In the genomic region with DNA sequence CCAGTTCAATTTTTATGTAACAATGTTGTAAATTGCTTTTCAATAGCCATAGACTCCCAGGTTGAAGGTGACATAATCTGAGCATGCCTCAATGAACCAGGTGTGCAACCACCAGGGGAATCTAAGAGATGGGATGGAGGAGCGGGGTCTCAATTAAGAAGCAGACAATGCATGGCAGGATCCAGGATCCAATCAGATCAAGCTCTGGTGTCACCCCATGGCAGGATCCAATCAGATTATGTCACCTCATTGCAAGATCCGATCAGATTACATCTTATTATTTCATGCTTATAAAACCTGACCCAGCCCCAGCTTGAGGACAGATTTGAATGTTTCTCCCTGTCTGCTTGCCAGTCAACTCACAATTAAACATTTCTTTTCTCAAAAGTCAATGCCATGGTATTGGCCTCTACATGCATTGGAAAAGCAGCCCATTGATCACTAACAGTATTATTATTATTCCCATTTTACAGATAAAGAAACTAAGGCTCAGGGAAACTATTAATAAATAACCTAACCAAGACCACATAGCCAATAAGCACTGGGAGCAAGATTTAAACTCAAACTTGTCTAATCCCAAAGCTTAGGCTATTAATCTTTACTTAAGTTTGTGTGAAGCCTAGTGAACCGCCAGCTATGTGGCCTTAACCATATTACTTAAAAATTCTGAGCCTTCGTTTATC, we compare ENCODE assay signal across 12 cellular contexts. TPM values are rescaled to one million over a fixed set of nuclear protein-coding genes. Genes with fewer than 3 reads are reported as not detected.
DNase-seq lines count a peak whose midpoint lies in the region; TF ChIP-seq lines count a peak whose summit lies in the region.
"Had no signal": no experiment of that assay in that cellular context is flagged by ENCODE, and none has a peak within 500 bp of the region (broad histone marks: within the 10 kb centered on the region; RNA-seq: fewer than 3 reads in every experiment).

No MANE protein-coding gene starts in this region.

- H3K36me3 Mint-ChIP-seq in Caco-2 (ENCODE audit: insufficient read depth, unreplicated experiment) (no peaks in the 10 kb centered on the region), H9 (ENCODE audit: insufficient read depth in 1 of 3, low read depth in 3 of 3) (no peaks in the 10 kb centered on the region; a peak in 1 of 7 replicates)
- H3K36me3 Mint-ChIP-seq: CD14-positive monocyte had no signal

- no peak overlapping the region for H3K4me2 ChIP-seq in Karpas-422 (ENCODE audit: low read depth, low read length, poor library complexity, severe bottlenecking)
- H3K4me2 ChIP-seq in H9 (ENCODE audit: insufficient read depth, insufficient read length, low read length), result no peak overlapping the region

- H3K9ac ChIP-seq in Karpas-422 (ENCODE audit: low read length) (no peak overlapping the region), liver (ENCODE audit: low read depth in 1 of 2, low read length in 2 of 2) (no peak overlapping the region), H9 (ENCODE audit: extremely low read depth, insufficient read length, low read length) (no peak overlapping the region)

- intact Hi-C loops in Caco-2 (cut with micrococcal nuclease; ENCODE audit: unreplicated experiment), result no loop called here
- intact Hi-C loops in adrenal gland (cut with DNase I), result no loop called here

- TF ChIP-seq POLR2A in adrenal gland (IDR thresholded peaks at IDR 0.05), result no peak

- H3K14ac ChIP-seq in H9 (ENCODE audit: insufficient read depth, low read length), result no peak overlapping the region

- H3K79me2 ChIP-seq in Karpas-422 (ENCODE audit: low read length) (no peaks in the 10 kb centered on the region), H9 (ENCODE audit: insufficient read depth, low read length) (no peaks in the 10 kb centered on the region)

- no peak overlapping the region for H2BK20ac ChIP-seq in H9 (ENCODE audit: low read depth, low read length, poor library complexity, severe bottlenecking)

- no peaks in the 10 kb centered on the region for H3K79me1 ChIP-seq in H9 (ENCODE audit: insufficient read depth, low read depth, low read length, poor library complexity, severe bottlenecking)

- POLR2A ChIA-PET in Caco-2 (lab: Charles Lee), result interaction anchor here (0.6 kb wide), 1 partner anchor 404 kb away, joined by 3 read pairs; no protein-coding TSS in a partner anchor

- H4K5ac ChIP-seq in H9 (ENCODE audit: insufficient read length, low read depth, low read length), result no peak overlapping the region

- no peak overlapping the region for H3K56ac ChIP-seq in H9 (ENCODE audit: insufficient read length, low read depth, low read length)

- H3K27ac ChIP-seq in Karpas-422 (ENCODE audit: low read length), result no peak overlapping the region
- peak overlapping the region; percentile 85 to 95 for H3K27ac ChIP-seq in liver (ENCODE audit: low read depth in 1 of 2, low read length in 2 of 2)
- H3K27ac ChIP-seq in adrenal gland, result no peak overlapping the region
- H3K27ac ChIP-seq in H9 (ENCODE audit: insufficient read length, low read depth, low read length), result no peak overlapping the region

- H3K4me1 ChIP-seq in Karpas-422 (ENCODE audit: low read length) (peaks cover 19% of the 10 kb centered on the region), liver (ENCODE audit: control insufficient read depth in 4 of 4, insufficient read depth in 4 of 4, low read length in 3 of 4) (peaks cover 8 to 51% (median 29%) of the 10 kb centered on the region in 4 donors), Caco-2 (no peaks in the 10 kb centered on the region), adrenal gland (replicated peaks in 1 of 2) (no peaks in the 10 kb centered on the region), H9 (ENCODE audit: insufficient read depth, low read length) (0 out of 2 replicates have a peak, but pooled peaks cover 2% of the 10 kb centered on the region)

- H3K9me3 Mint-ChIP-seq in Caco-2 (ENCODE audit: unreplicated experiment) (no peaks in the 10 kb centered on the region), H9 (no peaks in the 10 kb centered on the region; a peak in 1 of 5 replicates)
- H3K9me3 Mint-ChIP-seq: T-helper 2 cell treated with Interferon-gamma antibody and Interleukin-4, amounts not matched to agents 5 μg/mL and 100 μg/mL, for 36 hours had no signal

- H2BK12ac ChIP-seq in H9 (ENCODE audit: insufficient read length, low read depth, low read length), result no peak overlapping the region

- TF ChIP-seq CTCF in liver (IDR thresholded peaks at IDR 0.05; ENCODE audit: low read depth, low read length, missing input control), result no peak
- TF ChIP-seq CTCF in Caco-2 (IDR thresholded peaks at IDR 0.05; ENCODE audit: insufficient read depth in 1 of 2, low read depth in 1 of 2, low read length in 1 of 2, severe bottlenecking in 1 of 2, unreplicated experiment in 1 of 2), result no peak
- TF ChIP-seq CTCF in adrenal gland (IDR thresholded peaks at IDR 0.05), result no peak
- TF ChIP-seq CTCF in H9 (conservative IDR thresholded peaks at IDR 0.05), result no peak

- H3K9me3 ChIP-seq in Karpas-422 (ENCODE audit: low read length), result no peaks in the 10 kb centered on the region
- no peaks in the 10 kb centered on the region for H3K9me3 ChIP-seq in liver (ENCODE audit: control insufficient read depth in 4 of 4, low read length in 3 of 4)
- no peaks in the 10 kb centered on the region for H3K9me3 ChIP-seq in Caco-2
- no peaks in the 10 kb centered on the region for H3K9me3 ChIP-seq in adrenal gland (replicated peaks in 1 of 3)
- H3K9me3 ChIP-seq in H9 (ENCODE audit: control insufficient read depth, low read depth, low read length), result no peaks in the 10 kb centered on the region

- no peak for TF ChIP-seq RAD21 in liver (IDR thresholded peaks at IDR 0.05)

- no peak overlapping the region for H3K23ac ChIP-seq in H9 (ENCODE audit: insufficient read length, low read depth, low read length)

- H3K27ac Mint-ChIP-seq in Caco-2 (ENCODE audit: unreplicated experiment) (no peak overlapping the region), H9 (no peak overlapping the region)
- H3K27ac Mint-ChIP-seq: T-helper 2 cell treated with Interferon-gamma antibody and Interleukin-4, amounts not matched to agents 5 μg/mL and 100 μg/mL, for 36 hours had no signal

- H2BK120ac ChIP-seq in H9 (ENCODE audit: low read depth, low read length, poor library complexity, severe bottlenecking), result no peak overlapping the region

- no peaks in the 10 kb centered on the region for H3K23me2 ChIP-seq in H9 (ENCODE audit: insufficient read length, low read depth, low read length, poor library complexity, severe bottlenecking)

- H4K20me1 ChIP-seq in Karpas-422 (ENCODE audit: insufficient read depth, low read depth, low read length) (no peaks in the 10 kb centered on the region), H9 (ENCODE audit: control insufficient read depth, insufficient read depth, insufficient read length) (no peaks in the 10 kb centered on the region)

- H3K4me3 ChIP-seq in Karpas-422 (ENCODE audit: low read length) (no peak overlapping the region), liver (ENCODE audit: low read depth in 1 of 3, low read length in 3 of 3) (no peak overlapping the region), Caco-2 (ENCODE audit: low read depth, low read length) (no peak overlapping the region), adrenal gland (no peak overlapping the region)

- no peaks in the 10 kb centered on the region for H3K4me1 Mint-ChIP-seq in Caco-2 (ENCODE audit: low read depth, unreplicated experiment)
- peaks cover 9 to 28% of the 10 kb centered on the region in 2 experiments for H3K4me1 Mint-ChIP-seq in H9

- no peak overlapping the region for H3K18ac ChIP-seq in H9 (ENCODE audit: insufficient read length, low read depth, low read length)

- 80% methylated on average over 4 of the region's 4 CpGs for WGBS in liver
- 86 to 89% (median 86%) methylated on average over 4 of the region's 4 CpGs for WGBS in adrenal gland, 4 donors
- WGBS in H9 (ENCODE audit: extremely low coverage, insufficient read length, low lambda C conversion rate), result no CpG with 5 or more reads among the region's 4 CpGs

- H4K8ac ChIP-seq in H9 (replicated peaks; ENCODE audit: insufficient read length, low read depth, low read length), result no peak overlapping the region

- H3K27me3 ChIP-seq in Karpas-422 (ENCODE audit: low read length), result no peaks in the 10 kb centered on the region
- H3K27me3 ChIP-seq in liver (ENCODE audit: control insufficient read depth in 4 of 4, insufficient read depth in 4 of 4, low read length in 3 of 4), result no peaks in the 10 kb centered on the region
- H3K27me3 ChIP-seq in Caco-2 (replicated peaks; ENCODE audit: control insufficient read depth, insufficient read depth, low read length), result no peaks in the 10 kb centered on the region
- no peaks in the 10 kb centered on the region for H3K27me3 ChIP-seq in adrenal gland
- no peaks in the 10 kb centered on the region for H3K27me3 ChIP-seq in H9 (ENCODE audit: insufficient read depth, low read length)

- H3K4ac ChIP-seq in H9 (ENCODE audit: low read depth, low read length), result no peak overlapping the region

- CTCF ChIA-PET in Caco-2 (lab: Charles Lee), result interaction anchor here (0.6 kb wide), 1 partner anchor 296 kb away, joined by 4 read pairs; no protein-coding TSS in a partner anchor

- H3K4me3 Mint-ChIP-seq in Caco-2 (ENCODE audit: unreplicated experiment) (no peak overlapping the region), H9 (no peak overlapping the region)
- H3K4me3 Mint-ChIP-seq: CD14-positive monocyte; T-helper 2 cell treated with Interferon-gamma antibody and Interleukin-4, amounts not matched to agents 5 μg/mL and 100 μg/mL, for 36 hours had no signal

- peaks cover 4% of the 10 kb centered on the region for H3K27me3 Mint-ChIP-seq in Caco-2 (ENCODE audit: insufficient read depth, unreplicated experiment)
- no peaks in the 10 kb centered on the region for H3K27me3 Mint-ChIP-seq in H9 (ENCODE audit: low read depth)

- no peak overlapping the region for H3T11ph ChIP-seq in H9 (ENCODE audit: low read length)

- H2BK15ac ChIP-seq in H9 (ENCODE audit: low read depth, low read length), result no peak overlapping the region

- no peaks in the 10 kb centered on the region for H3K9me2 ChIP-seq in Karpas-422 (replicated peaks; ENCODE audit: insufficient read depth, low read length)

- no peak overlapping the region for H2AFZ ChIP-seq in Karpas-422 (ENCODE audit: low read length)
- no peak overlapping the region for H2AFZ ChIP-seq in H9 (ENCODE audit: low read length)

- H2BK5ac ChIP-seq in H9 (ENCODE audit: insufficient read length, low read length), result no peak overlapping the region

- BruUV-seq in Caco-2 (replicated peaks; lab: Mats Ljungman, UMichigan), result no TSS peak

- H3K36me3 ChIP-seq in Karpas-422 (ENCODE audit: insufficient read depth, low read length) (no peaks in the 10 kb centered on the region), liver (ENCODE audit: control insufficient read depth in 4 of 4, insufficient read depth in 3 of 4, low read depth in 1 of 4, low read length in 3 of 4) (no peaks in the 10 kb centered on the region), Caco-2 (ENCODE audit: control insufficient read depth, insufficient read depth, low read length) (no peaks in the 10 kb centered on the region), adrenal gland (replicated peaks in 1 of 2) (no peaks in the 10 kb centered on the region)

- peak; percentile 35 for DNase-seq in NCI-H2107 treated with DMSO at 0.1 percent for 48 hours (lab: John Stamatoyannopoulos, UW; ENCODE audit: unreplicated experiment)
- no peak for DNase-seq in NCI-H2107 (lab: John Stamatoyannopoulos, UW)
- peak; percentile 51 for DNase-seq in Karpas-422
- DNase-seq in NCI-H82 treated with DMSO at 0.1 percent for 48 hours (lab: John Stamatoyannopoulos, UW; ENCODE audit: unreplicated experiment), result peak; percentile 45
- no peak for DNase-seq in Caco-2
- no peak for DNase-seq in adrenal gland
- DNase-seq in H9, result no peak
- DNase-seq: AML-193, NCI-H1694 had no signal

- H4K91ac ChIP-seq in H9 (ENCODE audit: insufficient read length, low read depth, low read length), result no peak overlapping the region

- no peak overlapping the region for H2AK5ac ChIP-seq in H9 (ENCODE audit: insufficient read length, low read length)

RNA-seq across cellular contexts. Expression of a gene that starts 14.3 kb away (rescaled TPM):
- total RNA-seq in Karpas-422 (2014; rRNA removed; shearing (Covaris generic); ENCODE audit: low replicate concordance), result 15.2 and 16.1 TPM in 2 replicates
- total RNA-seq in liver (10 to 100 TPM in 1 of 2 donors, 1 to 10 TPM in 1; 9.6 to 12.6 TPM), Caco-2 (2022) (17.9 and 19.0 TPM in 2 replicates), adrenal gland (10 to 100 TPM in 5 of 8 donors, 1 to 10 TPM in 3; 6.6 to 18.2 (median 11.3) TPM), H9 (2021) (14.3 and 14.6 TPM in 2 replicates)
- polyA plus RNA-seq in liver (1 to 10 TPM; 7.5 to 8.1 TPM), adrenal gland (10 to 100 TPM in 1 of 3 donors, 1 to 10 TPM in 2; 7.1 to 11.6 (median 7.2) TPM)

RNA-seq across cellular contexts. Expression of a gene that starts 55.0 kb away (rescaled TPM):
- total RNA-seq in Karpas-422 (2014; rRNA removed; shearing (Covaris generic); ENCODE audit: low replicate concordance), result 96.0 and 110 TPM in 2 replicates
- total RNA-seq in liver (10 to 100 TPM; 25.6 to 43.0 TPM), Caco-2 (2022) (85.4 and 92.9 TPM in 2 replicates), adrenal gland (100 to 1,000 TPM in 1 of 8 donors, 10 to 100 TPM in 7; 58.5 to 104 (median 69.7) TPM), H9 (2021) (70.5 and 72.1 TPM in 2 replicates)
- polyA plus RNA-seq in liver (10 to 100 TPM; 27.1 to 34.9 TPM), adrenal gland (100 to 1,000 TPM in 1 of 3 donors, 10 to 100 TPM in 2; 42.4 to 111 (median 48.2) TPM)

Comparison
In these comparisons a context has a peak if more than half of its experiments do, and no peak if none do; other contexts are left out.
1. DNase-seq: peak in NCI-H2107 treated with DMSO at 0.1 percent for 48 hours (single experiment), Karpas-422 (single experiment) and NCI-H82 treated with DMSO at 0.1 percent for 48 hours (single experiment); none in NCI-H2107 (single experiment), Caco-2 (0 of 2), adrenal gland (0 of 7) and H9 (single experiment).
2. H3K27ac ChIP-seq: peak in liver (2 of 2); none in Karpas-422 (single experiment), adrenal gland (0 of 5) and H9 (single experiment).